9 cellular contexts compared by ENCODE assay signal in the genomic region with DNA sequence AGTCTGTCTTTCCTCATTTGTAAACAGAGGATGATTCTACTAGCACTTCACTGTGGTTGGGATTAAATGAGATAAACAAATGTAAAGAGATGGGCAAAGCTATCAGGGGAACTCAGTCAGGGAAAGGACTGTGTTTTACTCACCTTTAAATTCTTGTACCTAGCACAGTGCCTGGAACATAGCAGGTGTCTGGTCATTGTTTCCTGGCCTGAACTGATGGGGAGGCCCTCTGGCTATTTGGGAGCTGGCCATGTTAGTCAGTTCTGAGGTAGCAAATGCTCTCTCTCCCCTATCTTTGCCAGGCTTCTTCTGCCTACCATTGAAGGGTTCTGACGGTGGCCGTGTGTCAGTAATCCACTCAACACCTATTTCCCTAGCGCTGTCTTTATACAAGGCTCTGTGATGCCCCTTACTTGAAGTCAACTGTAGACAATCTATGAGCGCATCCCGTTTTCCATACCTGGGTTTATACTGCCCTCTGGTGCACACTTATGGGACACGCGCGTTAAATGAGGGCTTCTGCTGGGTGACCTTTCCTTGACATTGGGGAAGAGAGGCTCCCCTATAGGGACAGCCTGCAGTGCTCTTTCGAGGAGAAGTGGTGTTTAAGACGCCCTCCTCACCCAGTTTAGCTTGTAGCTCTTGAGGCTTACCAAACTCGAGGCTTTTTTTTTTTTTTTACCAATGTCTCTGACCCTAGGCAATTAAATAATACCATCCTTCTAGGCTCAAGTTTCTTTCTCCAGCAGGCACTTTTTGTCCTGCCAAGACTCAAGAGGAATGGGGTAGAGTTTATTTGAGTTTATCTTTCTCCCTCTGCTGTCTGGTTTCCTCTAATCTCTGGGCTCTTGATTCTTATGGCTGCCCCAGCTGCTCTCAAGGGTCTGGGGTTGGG. TPM values are rescaled to one million over a fixed set of nuclear protein-coding genes. Genes with fewer than 3 reads are reported as not detected.
DNase-seq lines count a peak whose midpoint lies in the region; ATAC-seq, FAIRE-seq and TF ChIP-seq lines count a peak whose summit lies in the region.
"Had no signal": no experiment of that assay in that cellular context is flagged by ENCODE, and none has a peak within 500 bp of the region (broad histone marks: within the 10 kb centered on the region; RNA-seq: fewer than 3 reads in every experiment).

No MANE protein-coding gene starts in this region.

- peak; percentile 88 for TF ChIP-seq CTCF in neural crest cell (conservative IDR thresholded peaks at IDR 0.05)

- FAIRE-seq in A204.1 (lab: Jason Lieb, UNC): peak; percentile 37

- H3K4me1 Mint-ChIP-seq in neural crest cell: peaks cover 13% of the 10 kb centered on the region
- peaks cover 6% of the 10 kb centered on the region for H3K4me1 Mint-ChIP-seq in stimulated activated naive CD8-positive, alpha-beta T cell treated with anti-CD3 and anti-CD28 coated beads, Interleukin-15, amount 100 ng/mL, for 72 hours

- peak; percentile 76 to 90 for DNase-seq in Kasumi-1 (lab: John Stamatoyannopoulos, UW)
- peak; percentile 57 for DNase-seq in OCI-M2 (lab: John Stamatoyannopoulos, UW; ENCODE audit: unreplicated experiment)
- DNase-seq in activated T-cell treated with anti-CD3 and anti-CD28 coated beads, Interleukin-2, amount 50 U/mL, for 1 hour: peak; percentile 67
- DNase-seq in fibroblast of gingiva (ENCODE audit: low read depth): peak; percentile 35
- peak; percentile 66 for DNase-seq in neural crest cell (ENCODE audit: low read depth, low spot score)
- peak; percentile 67 to 71 for DNase-seq in stimulated activated naive CD8-positive, alpha-beta T cell treated with anti-CD3 and anti-CD28 coated beads, Interleukin-15, amount 100 ng/mL, for 72 hours

- H3K27me3 Mint-ChIP-seq in neural crest cell (ENCODE audit: low read depth): no peaks in the 10 kb centered on the region
- peaks cover 32% of the 10 kb centered on the region for H3K27me3 Mint-ChIP-seq in stimulated activated naive CD8-positive, alpha-beta T cell treated with anti-CD3 and anti-CD28 coated beads, Interleukin-15, amount 100 ng/mL, for 72 hours

- no peaks in the 10 kb centered on the region for H3K36me3 Mint-ChIP-seq in neural crest cell (ENCODE audit: low read depth)

- H3K9me3 Mint-ChIP-seq in neural crest cell: no peaks in the 10 kb centered on the region
- H3K9me3 Mint-ChIP-seq in stimulated activated naive CD8-positive, alpha-beta T cell treated with anti-CD3 and anti-CD28 coated beads, Interleukin-15, amount 100 ng/mL, for 72 hours: no peaks in the 10 kb centered on the region

- ATAC-seq in GM18861 (IDR thresholded peaks at IDR 0.05; ENCODE audit: unreplicated experiment): peak; percentile 73
- peak; percentile 89 for ATAC-seq in stimulated activated naive CD8-positive, alpha-beta T cell treated with anti-CD3 and anti-CD28 coated beads, Interleukin-15, amount 100 ng/mL, for 72 hours

- no peak overlapping the region for H3K27ac Mint-ChIP-seq in neural crest cell (ENCODE audit: unreplicated experiment)
- H3K27ac Mint-ChIP-seq in stimulated activated naive CD8-positive, alpha-beta T cell treated with anti-CD3 and anti-CD28 coated beads, Interleukin-15, amount 100 ng/mL, for 72 hours: no peak overlapping the region

- no peak overlapping the region for H3K4me3 Mint-ChIP-seq in neural crest cell
- H3K4me3 Mint-ChIP-seq in stimulated activated naive CD8-positive, alpha-beta T cell treated with anti-CD3 and anti-CD28 coated beads, Interleukin-15, amount 100 ng/mL, for 72 hours: no peak overlapping the region

RNA-seq across cellular contexts. Expression of a gene that starts 4.0 kb away (rescaled TPM):
- not detected in 2 replicates for total RNA-seq in neural crest cell
- total RNA-seq: urinary bladder had no signal

RNA-seq across cellular contexts. Expression of a gene that starts 25.3 kb away (rescaled TPM):
- 32.1 and 33.6 TPM in 2 replicates for total RNA-seq in neural crest cell

RNA-seq across cellular contexts. Expression of a gene that starts 49.0 kb away (rescaled TPM):
- total RNA-seq in neural crest cell: 36.2 and 39.0 TPM in 2 replicates

Comparison
In these comparisons a context has a peak if more than half of its experiments do, and no peak if none do; other contexts are left out.
1. Peak in every context shown above with its lines: DNase-seq and ATAC-seq.